8 cellular contexts compared by ENCODE assay signal in genomic region chr14:36604757-36605505, GRCh38. TPM values are rescaled to one million over a fixed set of nuclear protein-coding genes. Genes with fewer than 3 reads are reported as not detected.
DNase-seq lines count a peak whose midpoint lies in the region; ATAC-seq and TF ChIP-seq lines count a peak whose summit lies in the region.

No MANE protein-coding gene starts in this region.

- H3K4me3 ChIP-seq in esophagus muscularis mucosa (no peak overlapping the region), neural cell (ENCODE audit: low read length) (no peak overlapping the region)

- peaks cover 0 to 39% (median 3%) of the 10 kb centered on the region in 4 donors for H3K27me3 ChIP-seq in esophagus muscularis mucosa
- peaks cover 7% of the 10 kb centered on the region for H3K27me3 ChIP-seq in neural cell (ENCODE audit: insufficient read depth, low read depth, low read length)

- no peak overlapping the region for H3K4me2 ChIP-seq in neural cell (ENCODE audit: low read length)

- H3K9me2 ChIP-seq in neural cell (ENCODE audit: insufficient read depth, low read length), result no peaks in the 10 kb centered on the region

- no peaks in the 10 kb centered on the region for H3F3A ChIP-seq in neural cell (ENCODE audit: insufficient read depth, low read length, poor library complexity, severe bottlenecking)

- H3K9me3 ChIP-seq in esophagus muscularis mucosa (no peaks in the 10 kb centered on the region), neural cell (ENCODE audit: low read length) (no peaks in the 10 kb centered on the region)

- no peak overlapping the region for H2AFZ ChIP-seq in neural cell (ENCODE audit: low read depth, low read length)

- TF ChIP-seq POLR2A in GM18505 (IDR thresholded peaks at IDR 0.05; ENCODE audit: borderline replicate concordance, extremely low read depth, insufficient read depth, insufficient read length) (no peak), esophagus muscularis mucosa (IDR thresholded peaks at IDR 0.05; ENCODE audit: low read depth) (no peak)

- DNase-seq in Ammon's horn (ENCODE audit: low spot score), result peak; percentile 80
- DNase-seq in NCI-H1930 (lab: John Stamatoyannopoulos, UW), result peak; percentile 68 to 72
- peak; percentile 70 for DNase-seq in SW480 (ENCODE audit: low spot score)
- peak; percentile 42 for DNase-seq in esophagus muscularis mucosa (ENCODE audit: extremely low spot score)
- no peak for DNase-seq in ureter (ENCODE audit: low spot score)

- TF ChIP-seq RAD21 in neural cell (conservative IDR thresholded peaks at IDR 0.05), result peak; percentile 90

- no peaks in the 10 kb centered on the region for H4K20me1 ChIP-seq in neural cell (ENCODE audit: insufficient read depth)

- TF ChIP-seq CTCF in esophagus muscularis mucosa (IDR thresholded peaks at IDR 0.05) (peak; percentile 58 to 79 (median 61)), neural cell (IDR thresholded peaks at IDR 0.05; ENCODE audit: poor library complexity, severe bottlenecking) (peak; percentile 90)

- 3% methylated on average over 4 of the region's 4 CpGs for WGBS in esophagus muscularis mucosa

- H3K27ac ChIP-seq in esophagus muscularis mucosa (replicated peaks in 1 of 4) (no peak overlapping the region), neural cell (ENCODE audit: low read length) (no peak overlapping the region)

- no peaks in the 10 kb centered on the region for H3K4me1 ChIP-seq in esophagus muscularis mucosa

- H3K9ac ChIP-seq in neural cell (ENCODE audit: low read length), result peak overlapping the region; percentile 2

- intact Hi-C loops in esophagus muscularis mucosa (cut with DNase I), result loop anchor here (5.0 kb wide), 1 partner anchor 53 kb away; no protein-coding TSS in a partner anchor

- H3K36me3 ChIP-seq in esophagus muscularis mucosa (no peaks in the 10 kb centered on the region), neural cell (ENCODE audit: insufficient read depth, low read length) (no peaks in the 10 kb centered on the region)

- peak; percentile 87 for ATAC-seq in GM18505 (IDR thresholded peaks at IDR 0.05; ENCODE audit: unreplicated experiment)
- ATAC-seq in HG03045 (IDR thresholded peaks at IDR 0.05; ENCODE audit: unreplicated experiment), result peak; percentile 57

- no peak for TF ChIP-seq EP300 in esophagus muscularis mucosa (IDR thresholded peaks at IDR 0.05)
- TF ChIP-seq EP300 in neural cell (conservative IDR thresholded peaks at IDR 0.05; ENCODE audit: poor library complexity, severe bottlenecking), result no peak

- no peaks in the 10 kb centered on the region for H3K79me2 ChIP-seq in neural cell (replicated peaks; ENCODE audit: insufficient read depth, low read length)

TF ChIP-seq in neural cell, 6 proteins besides CTCF, POLR2A, EP300 and RAD21:
- TF ChIP-seq REST (IDR thresholded peaks at IDR 0.05; ENCODE audit: borderline replicate concordance), result no peak
- TF ChIP-seq MXI1 (conservative IDR thresholded peaks at IDR 0.05; ENCODE audit: poor library complexity, severe bottlenecking), result no peak
- TF ChIP-seq EZH2 (IDR thresholded peaks at IDR 0.05; ENCODE audit: borderline replicate concordance, insufficient read depth, low read length, poor library complexity, severe bottlenecking), result no peak
- TF ChIP-seq POLR2AphosphoS5 (IDR thresholded peaks at IDR 0.05), result peak; percentile 24
- TF ChIP-seq TAF1 (IDR thresholded peaks at IDR 0.05; ENCODE audit: low read depth), result no peak
- TF ChIP-seq SMC3 (conservative IDR thresholded peaks at IDR 0.05; ENCODE audit: poor library complexity), result peak; percentile 87

RNA-seq across cellular contexts. Expression of gene NKX2-8, which starts 22.5 kb away (rescaled TPM):
- total RNA-seq in esophagus muscularis mucosa (not detected), ureter (not detected)
- polyA plus RNA-seq in neural cell, result not detected in 2 replicates
- not detected in 2 replicates for polyA minus RNA-seq in neural cell

RNA-seq across cellular contexts. Expression of gene PAX9, which starts 56.7 kb away (rescaled TPM):
- 1 to 10 TPM in 1 of 4 donors, under 1 TPM in 3; 0.50 to 2.1 (median 0.77) TPM for total RNA-seq in esophagus muscularis mucosa
- polyA plus RNA-seq in neural cell, result not detected in 2 replicates
- polyA minus RNA-seq in neural cell, result not detected in 2 replicates
- total RNA-seq in ureter, result 2.1 TPM
